In genomic region chr4:182449960-182450359, GRCh38 we compare ENCODE assay signal across 9 cellular contexts.
DNase-seq lines count a peak whose midpoint lies in the region; ATAC-seq and TF ChIP-seq lines count a peak whose summit lies in the region.
"Had no signal": no experiment of that assay in that cellular context is flagged by ENCODE, and none has a peak within 500 bp of the region (broad histone marks: within the 10 kb centered on the region; RNA-seq: fewer than 3 reads in every experiment).

No MANE protein-coding gene starts in this region.

- no peak overlapping the region for H3K27ac ChIP-seq in CD4-positive, alpha-beta T cell (ENCODE audit: low read depth, low read length)
- no peak overlapping the region for H3K27ac ChIP-seq in ovary

- H3K9me3 ChIP-seq in CD4-positive, alpha-beta T cell (ENCODE audit: control insufficient read depth, low read length), result no peaks in the 10 kb centered on the region
- no peaks in the 10 kb centered on the region for H3K9me3 ChIP-seq in NT2/D1 (ENCODE audit: insufficient read depth, low read length)
- no peaks in the 10 kb centered on the region for H3K9me3 ChIP-seq in ovary

- CTCF ChIA-PET in CD4-positive, alpha-beta T cell (lab: Charles Lee), result no interaction called here

- intact Hi-C loops in CD4-positive, alpha-beta T cell (cut with DNase I, micrococcal nuclease), result no loop called here
- intact Hi-C loops in ovary (cut with DNase I), result no loop called here

- no peak for TF ChIP-seq EP300 in ovary (IDR thresholded peaks at IDR 0.05)

- TF ChIP-seq POLR2A in ovary (IDR thresholded peaks at IDR 0.05), result no peak

- peaks cover 25% of the 10 kb centered on the region for H3K4me1 Mint-ChIP-seq in CD4-positive, alpha-beta T cell (ENCODE audit: low read depth)

- H3K9ac ChIP-seq in NT2/D1 (ENCODE audit: insufficient read length, low read depth), result peak overlapping the region; percentile 74

- no peak for DNase-seq in CD4-positive, alpha-beta T cell
- DNase-seq in NT2/D1 (ENCODE audit: low read depth, low spot score), result no peak
- no peak for DNase-seq in epithelial cell of proximal tubule (ENCODE audit: low read depth)
- no peak for DNase-seq in ovary
- DNase-seq in kidney glomerular epithelial cell (lab: John Stamatoyannopoulos, UW), result no peak
- DNase-seq in NCI-H82 (lab: John Stamatoyannopoulos, UW), result no peak
- DNase-seq in pons (ENCODE audit: low spot score), result no peak
- DNase-seq: activated CD4-positive, alpha-beta T cell treated with anti-CD3 and anti-CD28 coated beads, Interleukin-2, amount 10 ng/mL, durations not matched to agents 7 days and 5 days had no signal

- H3K4me3 ChIP-seq in NT2/D1 (ENCODE audit: insufficient read length, low read depth) (peak overlapping the region; percentile 69), epithelial cell of proximal tubule (ENCODE audit: low read depth, low read length) (peak overlapping the region; percentile 69), ovary (peak overlapping the region; percentile 62)

- peaks cover 64% of the 10 kb centered on the region for H3K27me3 ChIP-seq in CD4-positive, alpha-beta T cell (ENCODE audit: control insufficient read depth, insufficient read depth, low read length)
- peaks cover 17% of the 10 kb centered on the region for H3K27me3 ChIP-seq in NT2/D1 (ENCODE audit: insufficient read depth, insufficient read length)
- no peaks in the 10 kb centered on the region for H3K27me3 ChIP-seq in ovary

- H3K36me3 ChIP-seq in NT2/D1 (ENCODE audit: insufficient read depth, insufficient read length, low read length) (no peaks in the 10 kb centered on the region), ovary (no peaks in the 10 kb centered on the region)

- POLR2A ChIA-PET in CD4-positive, alpha-beta T cell (lab: Charles Lee), result no interaction called here

- H3K4me3 Mint-ChIP-seq in CD4-positive, alpha-beta T cell, result peak overlapping the region; percentile 75

- no peaks in the 10 kb centered on the region for H3K36me3 Mint-ChIP-seq in CD4-positive, alpha-beta T cell (ENCODE audit: low read depth)

- 5 to 8% (median 6%) methylated on average over 3 of the region's 3 CpGs for WGBS in ovary, 3 donors

- H3K27me3 Mint-ChIP-seq in CD4-positive, alpha-beta T cell, result peaks cover 88% of the 10 kb centered on the region

- no peak for TF ChIP-seq CTCF in CD4-positive, alpha-beta T cell (IDR thresholded peaks at IDR 0.05)
- TF ChIP-seq CTCF in epithelial cell of proximal tubule (conservative IDR thresholded peaks at IDR 0.05; ENCODE audit: low read depth, low read length) (no peak), ovary (IDR thresholded peaks at IDR 0.05) (no peak)

- H3K9me3 Mint-ChIP-seq in CD4-positive, alpha-beta T cell, result no peaks in the 10 kb centered on the region
- H3K9me3 Mint-ChIP-seq: activated CD4-positive, alpha-beta T cell treated with anti-CD3 and anti-CD28 coated beads, Interleukin-2, amount 10 ng/mL, durations not matched to agents 7 days and 5 days had no signal

- no peak for ATAC-seq in CD4-positive, alpha-beta T cell (ENCODE audit: poor library complexity)
- ATAC-seq in HG03045 (IDR thresholded peaks at IDR 0.05; ENCODE audit: unreplicated experiment), result no peak

- H3K27ac Mint-ChIP-seq in CD4-positive, alpha-beta T cell, result no peak overlapping the region
- H3K27ac Mint-ChIP-seq: activated CD4-positive, alpha-beta T cell treated with anti-CD3 and anti-CD28 coated beads, Interleukin-2, amount 10 ng/mL, durations not matched to agents 7 days and 5 days had no signal

- H3K4me1 ChIP-seq in NT2/D1 (ENCODE audit: insufficient read depth, insufficient read length), result no peaks in the 10 kb centered on the region
- H3K4me1 ChIP-seq in ovary (ENCODE audit: insufficient read depth), result peaks cover 1% of the 10 kb centered on the region
